25 cellular contexts compared by ENCODE assay signal in genomic region chr7:96306385-96307125, GRCh38. TPM values are rescaled to one million over a fixed set of nuclear protein-coding genes. Genes with fewer than 3 reads are reported as not detected.
A peak's percentile ranks its signal among the peaks of the same experiment; 100 is the strongest.
DNase-seq lines count a peak whose midpoint lies in the region; ATAC-seq, FAIRE-seq and TF ChIP-seq lines count a peak whose summit lies in the region.
"Had no signal": no experiment of that assay in that cellular context is flagged by ENCODE, and none has a peak within 500 bp of the region (broad histone marks: within the 10 kb centered on the region; RNA-seq: fewer than 3 reads in every experiment).

No MANE protein-coding gene starts in this region.

- in situ Hi-C loops in HepG2 (cut with HindIII; ENCODE audit: extremely low pct_ligation_motif_present, low pct_unique_long_range_greater_than_20kb) = loop anchor here (25.0 kb wide), 1 partner anchor 706 kb away; the partner anchor contains the start of genes DLX5 and DLX6

- no peak overlapping the region for H3K9ac ChIP-seq in HepG2 (ENCODE audit: insufficient read depth, low read depth, low read length)

- H3K27ac ChIP-seq in HepG2 (ENCODE audit: extremely low read length, insufficient read depth, low read length) (no peak overlapping the region), hepatocyte (no peak overlapping the region)
- H3K27ac ChIP-seq: C4-2B, gastrocnemius medialis, suprapubic skin, vagina, WERI-Rb-1 had no signal

- H3K4me3 ChIP-seq in HepG2 (replicated peaks in 1 of 3; ENCODE audit: insufficient read depth in 1 of 3, low read depth in 2 of 3, low read length in 3 of 3) (no peak overlapping the region), hepatocyte (no peak overlapping the region)
- H3K4me3 ChIP-seq: gastrocnemius medialis, HAP-1, suprapubic skin, vagina had no signal

- no peak for TF ChIP-seq EP300 in HepG2 (IDR thresholded peaks at IDR 0.05; ENCODE audit: low read depth in 2 of 2, low read length in 2 of 2)
- no peak for TF ChIP-seq EP300 in HepG2 (CRISPR knock-in tag; IDR thresholded peaks at IDR 0.05; ENCODE audit: borderline replicate concordance)

- TF ChIP-seq CTCF in HepG2 (CRISPR knock-in tag; IDR thresholded peaks at IDR 0.05) = no peak
- TF ChIP-seq CTCF in hepatocyte (IDR thresholded peaks at IDR 0.05; ENCODE audit: poor library complexity) = no peak

- H3K36me3 ChIP-seq in HepG2 (replicated peaks in 1 of 2; ENCODE audit: control insufficient read depth in 1 of 2, insufficient read depth in 2 of 2, low read length in 2 of 2) = peaks cover 4 to 11% of the 10 kb centered on the region in 2 experiments
- no peaks in the 10 kb centered on the region for H3K36me3 ChIP-seq in hepatocyte (replicated peaks; ENCODE audit: insufficient read depth, low read depth)
- H3K36me3 ChIP-seq: gastrocnemius medialis, HAP-1, suprapubic skin, vagina, WERI-Rb-1 had no signal

- no peak for TF ChIP-seq RAD21 in HepG2 (CRISPR knock-in tag; IDR thresholded peaks at IDR 0.05)

- H3K27me3 ChIP-seq in HepG2 (ENCODE audit: control insufficient read depth in 1 of 2, insufficient read depth in 2 of 2, low read length in 2 of 2) (no peaks in the 10 kb centered on the region), hepatocyte (no peaks in the 10 kb centered on the region)
- H3K27me3 ChIP-seq: gastrocnemius medialis, suprapubic skin, vagina had no signal

- CTCF ChIA-PET in HepG2 (lab: Yijun Ruan, JAX; ENCODE audit: low intra/inter-chr PET ratio, low total read pairs) = no interaction called here

- intact Hi-C loops in HepG2 (cut with micrococcal nuclease; ENCODE audit: unreplicated experiment) = loop anchor here (10.0 kb wide), 1 partner anchor 52 kb away; no protein-coding TSS in a partner anchor

- DNase-seq in AML-193 (lab: John Stamatoyannopoulos, UW) (peak; percentile 93 to 95), NOMO-1 treated with dmso at 0.1 percent for 144 hours (lab: John Stamatoyannopoulos, UW; ENCODE audit: unreplicated experiment) (peak; percentile 89), HepG2 (ENCODE audit: low spot score) (no peak), NCI-H128 (lab: John Stamatoyannopoulos, UW; ENCODE audit: unreplicated experiment) (no peak), germinal center (ENCODE audit: low spot score) (no peak), NCI-H2107 (lab: John Stamatoyannopoulos, UW) (no peak), hepatocyte (ENCODE audit: low spot score) (no peak)
- DNase-seq: activated CD4-positive, alpha-beta memory T cell treated with anti-CD3 and anti-CD28 coated beads, Interleukin-2, amount 10 ng/mL, durations not matched to agents 7 days and 5 days; activated naive CD4-positive, alpha-beta T cell; activated T-cell treated with anti-CD3 and anti-CD28 coated beads for 4 hours; aorta; DMS53; effector CD4-positive, alpha-beta T cell; erythroblast; gastrocnemius medialis; kidney; NCI-H510A treated with DMSO at 0.1 percent for 48 hours; retina; stimulated activated CD4-positive, alpha-beta T cell treated with anti-CD3 and anti-CD28 coated beads, Interleukin-12 subunit alpha, Interleukin-12 subunit beta, amount 100 ng/mL, for 4 hours; WERI-Rb-1 had no signal

- peak; percentile 43 for ATAC-seq in GM21447 (IDR thresholded peaks at IDR 0.05; ENCODE audit: unreplicated experiment)
- no peak for ATAC-seq in HepG2
- ATAC-seq: gastrocnemius medialis had no signal

- H2AFZ ChIP-seq in HepG2 (ENCODE audit: low read length) (no peak overlapping the region), hepatocyte (no peak overlapping the region)

- no peaks in the 10 kb centered on the region for H3K9me3 ChIP-seq in HepG2 (ENCODE audit: low read length)
- H3K9me3 ChIP-seq in hepatocyte (ENCODE audit: low read depth) = no peaks in the 10 kb centered on the region
- H3K9me3 ChIP-seq: gastrocnemius medialis, HAP-1, suprapubic skin, vagina had no signal

- H3K79me2 ChIP-seq in HepG2 (ENCODE audit: insufficient read depth, low read length) = peaks cover 95% of the 10 kb centered on the region
- peaks cover 76% of the 10 kb centered on the region for H3K79me2 ChIP-seq in hepatocyte

- BruUV-seq in HepG2 (replicated peaks; lab: Mats Ljungman, UMichigan) = no TSS peak

- H3K4me2 ChIP-seq in HepG2 (ENCODE audit: low read depth, low read length) (no peak overlapping the region), hepatocyte (no peak overlapping the region)

- H3K4me1 ChIP-seq in HepG2 (ENCODE audit: insufficient read depth, low read length) (peaks cover 95% of the 10 kb centered on the region), hepatocyte (ENCODE audit: insufficient read depth) (peaks cover 14% of the 10 kb centered on the region)
- H3K4me1 ChIP-seq: HAP-1 had no signal

- no peak for FAIRE-seq in HepG2 (lab: Jason Lieb, UNC)
- FAIRE-seq: kidney had no signal

- no peaks in the 10 kb centered on the region for H3K9me2 ChIP-seq in hepatocyte (replicated peaks; ENCODE audit: insufficient read depth)

- 79% methylated on average over 8 of the region's 8 CpGs for WGBS in HepG2 (ENCODE audit: low lambda C conversion rate)
- 82% methylated on average over 8 of the region's 8 CpGs for WGBS in hepatocyte (ENCODE audit: low lambda C conversion rate, missing lambda C conversion rate)

- no peak for TF ChIP-seq POLR2A in HepG2 (IDR thresholded peaks at IDR 0.05; ENCODE audit: insufficient read depth in 1 of 2, low read depth in 2 of 2, low read length in 2 of 2)

- H4K20me1 ChIP-seq in HepG2 (ENCODE audit: insufficient read depth, low read length) (peaks cover 17% of the 10 kb centered on the region), hepatocyte (ENCODE audit: insufficient read depth, poor library complexity, severe bottlenecking) (no peaks in the 10 kb centered on the region)

- POLR2A ChIA-PET in HepG2 (lab: Yijun Ruan, JAX) = no interaction called here

TF ChIP-seq in HepG2, 621 proteins besides CTCF, POLR2A, EP300 and RAD21:
- TF ChIP-seq ZNF605 (CRISPR knock-in tag; IDR thresholded peaks at IDR 0.05) (no peak), ZNF709 (CRISPR knock-in tag; IDR thresholded peaks at IDR 0.05) (0 out of 2 replicates have a peak, but pooled peaks have one; percentile 18)

RNA-seq across cellular contexts. Expression of gene SLC25A13, which starts 15.3 kb away (rescaled TPM):
- total RNA-seq in HepG2 (2016; rRNA removed; fragmentation: Illumina TruSeq; extraction: Trizol) (84.9 and 112 TPM in 2 replicates), hepatocyte (53.2 and 55.1 TPM in 2 replicates)
- total RNA-seq in HepG2 (2016; cell fraction: cytosol; rRNA removed; fragmentation: Illumina TruSeq; extraction: Trizol; ENCODE audit: low read depth) = 42.8 and 48.3 TPM in 2 replicates
- 87.2 and 111 TPM in 2 replicates for total RNA-seq in HepG2 (2016; cell fraction: insoluble cytoplasmic fraction; rRNA removed; fragmentation: Illumina TruSeq; extraction: Trizol)
- 55.1 and 60.6 TPM in 2 replicates for total RNA-seq in HepG2 (2016; cell fraction: membrane; rRNA removed; fragmentation: Illumina TruSeq; extraction: Trizol)
- 73.7 and 78.0 TPM in 2 replicates for total RNA-seq in HepG2 (2016; cell fraction: nucleus; rRNA removed; fragmentation: Illumina TruSeq; extraction: Trizol)
- polyA plus RNA-seq in HepG2 (2011; rRNA removed) (32.7 and 36.2 TPM in 2 replicates), hepatocyte (28.2 and 37.5 TPM in 2 replicates)
- 18.3 and 29.4 TPM in 2 replicates for polyA plus RNA-seq in HepG2 (2011; cell fraction: cytosol; rRNA removed)
- 32.1 and 35.6 TPM in 2 replicates for polyA plus RNA-seq in HepG2 (2011; cell fraction: nucleus; rRNA removed)
- 40.3 and 51.0 TPM in 2 replicates for polyA plus RNA-seq in HepG2 (2012)
- polyA plus RNA-seq in HepG2 (2016; cell fraction: cytosol; fragmentation: Illumina TruSeq; extraction: Trizol; ENCODE audit: low read depth) = 14.6 and 15.8 TPM in 2 replicates
- 94.2 and 94.4 TPM in 2 replicates for polyA plus RNA-seq in HepG2 (2016; cell fraction: insoluble cytoplasmic fraction; fragmentation: Illumina TruSeq; extraction: Trizol; ENCODE audit: low read depth)
- polyA plus RNA-seq in HepG2 (2016; cell fraction: membrane; fragmentation: Illumina TruSeq; extraction: Trizol; ENCODE audit: low read depth) = 28.0 and 33.7 TPM in 2 replicates
- polyA plus RNA-seq in HepG2 (2016; cell fraction: nucleus; fragmentation: Illumina TruSeq; extraction: Trizol; ENCODE audit: insufficient read depth, low read depth) = 68.9 and 70.7 TPM in 2 replicates
- 25.8 and 44.3 TPM in 2 replicates for polyA minus RNA-seq in HepG2 (2011; rRNA and poly(A)+ RNA removed; ENCODE audit: low replicate concordance)
- 36.7 and 39.4 TPM in 2 replicates for polyA minus RNA-seq in HepG2 (2011; cell fraction: cytosol; rRNA and poly(A)+ RNA removed)
- 71.4 and 83.4 TPM in 2 replicates for polyA minus RNA-seq in HepG2 (2011; cell fraction: nucleus; rRNA and poly(A)+ RNA removed)

Comparison
In these comparisons a context has a peak if more than half of its experiments do, and no peak if none do; other contexts are left out.
1. DNase-seq: peak in AML-193 (2 of 2) and NOMO-1 treated with dmso at 0.1 percent for 144 hours (single experiment); none in HepG2 (single experiment), NCI-H128 (single experiment), germinal center (single experiment), NCI-H2107 (single experiment) and hepatocyte (single experiment).